1 cellular context compared by ENCODE assay signal in genomic region chr18:5239447-5239846, GRCh38.
TF ChIP-seq lines count a peak whose summit lies in the region.

No MANE protein-coding gene starts in this region.

TF ChIP-seq in HepG2, 621 proteins besides CTCF, POLR2A, EP300 and RAD21:
- no peak for TF ChIP-seq MATR3 (CRISPR knock-in tag; IDR thresholded peaks at IDR 0.05)
- no peak for TF ChIP-seq NFE2 (CRISPR knock-in tag; IDR thresholded peaks at IDR 0.05)
- no peak for TF ChIP-seq NFAT5 (CRISPR knock-in tag; IDR thresholded peaks at IDR 0.05)
- TF ChIP-seq ZIK1 (CRISPR knock-in tag; IDR thresholded peaks at IDR 0.05; ENCODE audit: borderline replicate concordance, low read depth): no peak
- TF ChIP-seq GMEB1 (CRISPR knock-in tag; IDR thresholded peaks at IDR 0.05; ENCODE audit: borderline replicate concordance): no peak
- TF ChIP-seq NFIB (CRISPR knock-in tag; IDR thresholded peaks at IDR 0.05; ENCODE audit: borderline replicate concordance): no peak
- no peak for TF ChIP-seq YEATS4 (CRISPR knock-in tag; IDR thresholded peaks at IDR 0.05; ENCODE audit: borderline replicate concordance)
- TF ChIP-seq ZBTB7B (CRISPR knock-in tag; IDR thresholded peaks at IDR 0.05): no peak
- no peak for TF ChIP-seq RORA (CRISPR knock-in tag; IDR thresholded peaks at IDR 0.05)
- no peak for TF ChIP-seq CCDC6 (CRISPR knock-in tag; IDR thresholded peaks at IDR 0.05)
- no peak for TF ChIP-seq ZNF724P (CRISPR knock-in tag; IDR thresholded peaks at IDR 0.05; ENCODE audit: borderline replicate concordance)
- no peak for TF ChIP-seq ELK4 (CRISPR knock-in tag; IDR thresholded peaks at IDR 0.05; ENCODE audit: borderline replicate concordance)
- TF ChIP-seq IRF2 (CRISPR knock-in tag; IDR thresholded peaks at IDR 0.05): no peak
- TF ChIP-seq STAG1 (CRISPR knock-in tag; IDR thresholded peaks at IDR 0.05): no peak
- TF ChIP-seq STAT6 (CRISPR knock-in tag; IDR thresholded peaks at IDR 0.05; ENCODE audit: borderline replicate concordance): no peak
- TF ChIP-seq ZNF644 (CRISPR knock-in tag; IDR thresholded peaks at IDR 0.05; ENCODE audit: low read depth): no peak
- TF ChIP-seq TARDBP (CRISPR knock-in tag; IDR thresholded peaks at IDR 0.05): no peak
- TF ChIP-seq GTF2F1 (IDR thresholded peaks at IDR 0.05; ENCODE audit: low read length): no peak
- TF ChIP-seq NFATC3 (CRISPR knock-in tag; IDR thresholded peaks at IDR 0.05): no peak
